Comparison of ENCODE assay signal across 8 cellular contexts in genomic region chr4:48830706-48831531, GRCh38. TPM values are rescaled to one million over a fixed set of nuclear protein-coding genes. Genes with fewer than 3 reads are reported as not detected.
DNase-seq lines count a peak whose midpoint lies in the region; ATAC-seq and TF ChIP-seq lines count a peak whose summit lies in the region.

Gene OCIAD1 (plus strand): TSS chr4:48831088. CDS start chr4:48832625, 1,537 bp downstream.

- H3K36me3 Mint-ChIP-seq in CD8-positive, alpha-beta T cell = peaks cover 32% of the 10 kb centered on the region

- H3K27ac ChIP-seq in CD8-positive, alpha-beta T cell (ENCODE audit: low read depth, low read length) = peak within 1 kb of the TSS; percentile 98
- H3K27ac ChIP-seq in lower lobe of right lung = peak within 1 kb of the TSS; percentile 95

- H3K4me3 Mint-ChIP-seq in CD8-positive, alpha-beta T cell = peak within 1 kb of the TSS; percentile 99

- POLR2A ChIA-PET in CD8-positive, alpha-beta T cell (lab: Charles Lee) = interaction anchor here (1.1 to 3.0 kb wide), 3 partner anchors 13 to 252 kb away, joined by 3 to 13 read pairs (median 5); partner anchors contain the start of gene FRYL

- CTCF ChIA-PET in CD8-positive, alpha-beta T cell (lab: Charles Lee) = interaction anchor here (0.7 kb wide), 1 partner anchor 50 kb away, joined by 3 read pairs; no protein-coding TSS in a partner anchor

- H3K4me1 Mint-ChIP-seq in CD8-positive, alpha-beta T cell (ENCODE audit: low read depth) = peaks cover 25% of the 10 kb centered on the region

- no peaks in the 10 kb centered on the region for H3K27me3 ChIP-seq in CD8-positive, alpha-beta T cell (ENCODE audit: insufficient read depth, low read length)
- H3K27me3 ChIP-seq in lower lobe of right lung (ENCODE audit: low read depth) = no peaks in the 10 kb centered on the region

- TF ChIP-seq CTCF in CD8-positive, alpha-beta T cell (IDR thresholded peaks at IDR 0.05) = no peak
- TF ChIP-seq CTCF in lower lobe of right lung (IDR thresholded peaks at IDR 0.05) = no peak

- H3K4me3 ChIP-seq in CD8-positive, alpha-beta T cell (ENCODE audit: low read depth, low read length) = peak within 1 kb of the TSS; percentile 95
- peak within 1 kb of the TSS; percentile 86 for H3K4me3 ChIP-seq in lower lobe of right lung

- no peaks in the 10 kb centered on the region for H3K9me3 ChIP-seq in CD8-positive, alpha-beta T cell (ENCODE audit: low read length)
- no peaks in the 10 kb centered on the region for H3K9me3 ChIP-seq in lower lobe of right lung

- H3K36me3 ChIP-seq in CD8-positive, alpha-beta T cell (ENCODE audit: insufficient read depth, low read length) = peaks cover 21% of the 10 kb centered on the region
- peaks cover 24% of the 10 kb centered on the region for H3K36me3 ChIP-seq in lower lobe of right lung

- peaks cover 24% of the 10 kb centered on the region for H3K4me1 ChIP-seq in CD8-positive, alpha-beta T cell (ENCODE audit: insufficient read depth, low read length)
- peaks cover 14% of the 10 kb centered on the region for H3K4me1 ChIP-seq in lower lobe of right lung

- peak within 1 kb of the TSS; percentile 100 for H3K27ac Mint-ChIP-seq in CD8-positive, alpha-beta T cell

- peak; percentile 92 for ATAC-seq in CD8-positive, alpha-beta T cell
- ATAC-seq in GM19467 (IDR thresholded peaks at IDR 0.05; ENCODE audit: unreplicated experiment) (peak; percentile 99), lower lobe of right lung (peak; percentile 100)

- H3K27me3 Mint-ChIP-seq in CD8-positive, alpha-beta T cell (ENCODE audit: low read depth) = no peaks in the 10 kb centered on the region

- intact Hi-C loops in CD8-positive, alpha-beta T cell (cut with DNase I, micrococcal nuclease) = loop anchor here (1.0 to 10.0 kb wide), 13 partner anchors 51 to 1369 kb away; partner anchors contain the start of genes FRYL (in 2 of the 2), OCIAD2 (in 2 of the 2), SLAIN2 (in 2 of the 2) and COMMD8 (in 1 of the 2)
- intact Hi-C loops in lower lobe of right lung (cut with DNase I) = no loop called here

- H3K9me3 Mint-ChIP-seq in CD8-positive, alpha-beta T cell = no peaks in the 10 kb centered on the region

- peak; percentile 86 to 97 (median 91) for DNase-seq in CD8-positive, alpha-beta T cell
- DNase-seq in HS-27A (ENCODE audit: low read depth) (peak; percentile 99), NK-92 (lab: John Stamatoyannopoulos, UW; ENCODE audit: unreplicated experiment) (peak; percentile 80), lower lobe of right lung (peak; percentile 98)
- DNase-seq in activated CD8-positive, alpha-beta memory T cell treated with anti-CD3 and anti-CD28 coated beads for 1 hour (ENCODE audit: extremely low read depth in 1 of 2, low read depth in 1 of 2) = peak; percentile 84 to 91
- DNase-seq in effector CD4-positive, alpha-beta T cell = peak; percentile 90
- DNase-seq in stimulated activated CD4-positive, alpha-beta T cell treated with anti-CD3 and anti-CD28 coated beads, TNF-alpha, amount 100 ng/mL, for 24 hours (ENCODE audit: low read depth in 3 of 3) = peak; percentile 85 to 91 (median 90)

RNA-seq across cellular contexts. Expression of gene OCIAD1, which starts in this region (rescaled TPM):
- total RNA-seq in CD8-positive, alpha-beta T cell = 10 to 100 TPM; 80.0 to 83.7 TPM
- total RNA-seq in lower lobe of right lung = 101 TPM

Comparison
In these comparisons a context has a peak if more than half of its experiments do, and no peak if none do; other contexts are left out.
1. Peak in every context shown above with its lines: DNase-seq, ATAC-seq, H3K4me3 ChIP-seq and H3K27ac ChIP-seq.